Comparison of ENCODE assay signal across 14 cellular contexts in genomic region chr4:127162741-127163140, GRCh38.
DNase-seq lines count a peak whose midpoint lies in the region; ATAC-seq and TF ChIP-seq lines count a peak whose summit lies in the region.
"Had no signal": no experiment of that assay in that cellular context is flagged by ENCODE, and none has a peak within 500 bp of the region (broad histone marks: within the 10 kb centered on the region; RNA-seq: fewer than 3 reads in every experiment).

No MANE protein-coding gene starts in this region.

- no peaks in the 10 kb centered on the region for H3K27me3 ChIP-seq in ovary
- H3K27me3 ChIP-seq: BE2C had no signal

- no peaks in the 10 kb centered on the region for H3K4me1 ChIP-seq in ovary (ENCODE audit: insufficient read depth)
- H3K4me1 ChIP-seq: BE2C had no signal

- no peak for TF ChIP-seq EP300 in ovary (IDR thresholded peaks at IDR 0.05)

- WGBS in ovary, 3 donors, result 87 to 89% (median 88%) methylated on average over 3 of the region's 3 CpGs

- TF ChIP-seq CTCF in AG04449 (IDR thresholded peaks at IDR 0.05; ENCODE audit: insufficient read depth, low read length, missing control alignments), result no peak
- TF ChIP-seq CTCF in fibroblast of pulmonary artery (IDR thresholded peaks at IDR 0.05; ENCODE audit: low read length, missing control alignments), result no peak
- TF ChIP-seq CTCF in ovary (IDR thresholded peaks at IDR 0.05), result no peak

- CTCF ChIA-PET in AG04449 (lab: Yijun Ruan, JAX), result interaction anchor here (0.9 kb wide), 1 partner anchor 22 kb away, joined by 3 read pairs; no protein-coding TSS in a partner anchor

- no peak for TF ChIP-seq POLR2A in ovary (IDR thresholded peaks at IDR 0.05)

- H3K9ac ChIP-seq in SK-N-MC (ENCODE audit: insufficient read length), result no peak overlapping the region

- H3K4me3 ChIP-seq in AG04449 (ENCODE audit: low read depth, low read length), result no peak overlapping the region
- H3K4me3 ChIP-seq in SK-N-MC, result no peak overlapping the region
- H3K4me3 ChIP-seq in fibroblast of pulmonary artery (replicated peaks; ENCODE audit: low read depth, low read length), result no peak overlapping the region
- no peak overlapping the region for H3K4me3 ChIP-seq in ovary
- H3K4me3 ChIP-seq: coronary artery had no signal

- intact Hi-C loops in ovary (cut with DNase I), result no loop called here

- H3K36me3 ChIP-seq in SK-N-MC (ENCODE audit: insufficient read depth, low read length), result no peaks in the 10 kb centered on the region
- H3K36me3 ChIP-seq in ovary, result no peaks in the 10 kb centered on the region
- H3K36me3 ChIP-seq: BE2C had no signal

- 0 out of 2 replicates have a peak, but pooled peaks cover 2% of the 10 kb centered on the region for H3K9me3 ChIP-seq in SK-N-MC (ENCODE audit: low read depth, low read length)
- H3K9me3 ChIP-seq in ovary, result no peaks in the 10 kb centered on the region
- H3K9me3 ChIP-seq: BE2C had no signal

- ATAC-seq in GM18907 (IDR thresholded peaks at IDR 0.05; ENCODE audit: unreplicated experiment) (no peak), HG03442 (IDR thresholded peaks at IDR 0.05; ENCODE audit: unreplicated experiment) (no peak)

- POLR2A ChIA-PET in AG04449 (lab: Yijun Ruan, JAX), result no interaction called here

- DNase-seq in AG04449 (ENCODE audit: low read depth, low spot score), result peak; percentile 73
- DNase-seq in HCEC 1CT, result peak; percentile 76
- peak; percentile 34 for DNase-seq in SK-N-MC (ENCODE audit: low read depth, low spot score)
- peak; percentile 40 for DNase-seq in fibroblast of pulmonary artery (ENCODE audit: low read depth)
- DNase-seq in ovary, result no peak
- DNase-seq in HT-29 (ENCODE audit: low spot score), result no peak
- DNase-seq: activated gamma-delta T cell treated with Interleukin-2 at 50 U/mL for 16 hours, BE2C, NCI-H1436, NCI-H526, nephron progenitor cell had no signal

- no peak overlapping the region for H3K27ac ChIP-seq in SK-N-MC
- no peak overlapping the region for H3K27ac ChIP-seq in ovary
- H3K27ac ChIP-seq: coronary artery had no signal

Comparison
In these comparisons a context has a peak if more than half of its experiments do, and no peak if none do; other contexts are left out.
1. DNase-seq: peak in AG04449 (single experiment), HCEC 1CT (single experiment), SK-N-MC (single experiment) and fibroblast of pulmonary artery (single experiment); none in ovary (0 of 5) and HT-29 (single experiment).